23 cellular contexts compared by ENCODE assay signal in genomic region chr6:52190409-52190808, GRCh38. TPM values are rescaled to one million over a fixed set of nuclear protein-coding genes. Genes with fewer than 3 reads are reported as not detected.
"Had no signal": no experiment of that assay in that cellular context is flagged by ENCODE, and none has a peak within 500 bp of the region (broad histone marks: within the 10 kb centered on the region; RNA-seq: fewer than 3 reads in every experiment).

No MANE protein-coding gene starts in this region.

- H3K27ac Mint-ChIP-seq: activated CD8-positive, alpha-beta memory T cell treated with anti-CD3 and anti-CD28 coated beads, Interleukin-2, amount 10 ng/mL, durations not matched to agents 7 days and 5 days; activated naive CD4-positive, alpha-beta T cell treated with anti-CD3 and anti-CD28 coated beads, Interleukin-2, amount 50 U/mL, for 72 hours; activated T-cell treated with anti-CD3 and anti-CD28 coated beads, Interleukin-2, amount 50 U/mL, for 24 hours; mesothelial cell of epicardium; nephron progenitor cell; stimulated activated naive CD8-positive, alpha-beta T cell treated with anti-CD3 and anti-CD28 coated beads, Interleukin-15, Interleukin-2, amounts not matched to agents 100 ng/mL and 50 ng/mL, for 24 hours had no signal

- H3K9me3 ChIP-seq: gastrocnemius medialis, heart left ventricle, lower lobe of right lung, prostate gland, suprapubic skin had no signal

- H3K9me3 Mint-ChIP-seq: activated naive CD4-positive, alpha-beta T cell treated with anti-CD3 and anti-CD28 coated beads, Interleukin-2, amount 50 U/mL, for 72 hours; activated T-cell treated with anti-CD3 and anti-CD28 coated beads, Interleukin-2, amount 50 U/mL, for 24 hours had no signal

- H3K36me3 Mint-ChIP-seq: activated CD8-positive, alpha-beta memory T cell treated with anti-CD3 and anti-CD28 coated beads, Interleukin-2, amount 10 ng/mL, durations not matched to agents 7 days and 5 days; mesothelial cell of epicardium had no signal

- H3K4me3 ChIP-seq: cardiac muscle cell, dorsolateral prefrontal cortex, gastrocnemius medialis, heart left ventricle, lower lobe of right lung, prostate gland, suprapubic skin had no signal

- ATAC-seq: activated CD4-positive, CD25-positive, alpha-beta regulatory T cell treated with anti-CD3 and anti-CD28 coated beads, Interleukin-2, amount 50 U/mL, for 24 hours; activated CD8-positive, alpha-beta memory T cell treated with anti-CD3 and anti-CD28 coated beads, Interleukin-2, amount 10 ng/mL, durations not matched to agents 7 days and 5 days; activated naive CD4-positive, alpha-beta T cell treated with anti-CD3 and anti-CD28 coated beads, Interleukin-2, amount 50 U/mL, for 72 hours; gastrocnemius medialis; heart left ventricle; left colon; lower lobe of right lung; right cardiac atrium had no signal

- DNase-seq: activated CD4-positive, alpha-beta T cell treated with anti-CD3 and anti-CD28 coated beads, Interleukin-2, amount 50 U/mL, for 4 hours; activated CD8-positive, alpha-beta memory T cell treated with anti-CD3 and anti-CD28 coated beads, Interleukin-2, amount 10 ng/mL, durations not matched to agents 7 days and 5 days; activated effector memory CD4-positive, alpha-beta T cell treated with Interleukin-2 at 50 U/mL for 16 hours; activated T-cell treated with anti-CD3 and anti-CD28 coated beads, Interleukin-2, amount 50 U/mL, for 24 hours; dorsolateral prefrontal cortex; erythroblast; gastrocnemius medialis; heart left ventricle; left colon; lower lobe of right lung; nephron progenitor cell; occipital lobe; right cardiac atrium; small intestine; stimulated activated CD4-positive, alpha-beta T cell treated with anti-CD3 and anti-CD28 coated beads, Interleukin-4, amount 100 ng/mL, for 24 hours; T-helper 9 cell had no signal

- H3K4me1 ChIP-seq: gastrocnemius medialis, heart left ventricle, lower lobe of right lung, prostate gland, suprapubic skin had no signal

- H3K4me3 Mint-ChIP-seq: activated CD8-positive, alpha-beta memory T cell treated with anti-CD3 and anti-CD28 coated beads, Interleukin-2, amount 10 ng/mL, durations not matched to agents 7 days and 5 days; activated T-cell treated with anti-CD3 and anti-CD28 coated beads, Interleukin-2, amount 50 U/mL, for 24 hours; mesothelial cell of epicardium; nephron progenitor cell; stimulated activated naive CD8-positive, alpha-beta T cell treated with anti-CD3 and anti-CD28 coated beads, Interleukin-15, Interleukin-2, amounts not matched to agents 100 ng/mL and 50 ng/mL, for 24 hours had no signal

- H3K4me1 Mint-ChIP-seq: activated CD8-positive, alpha-beta memory T cell treated with anti-CD3 and anti-CD28 coated beads, Interleukin-2, amount 10 ng/mL, durations not matched to agents 7 days and 5 days; mesothelial cell of epicardium; nephron progenitor cell had no signal

- FAIRE-seq: small intestine had no signal

- H3K27ac ChIP-seq: cardiac muscle cell, dorsolateral prefrontal cortex, gastrocnemius medialis, heart left ventricle, lower lobe of right lung, prostate gland, suprapubic skin had no signal

- H3K27me3 ChIP-seq: gastrocnemius medialis, heart left ventricle, suprapubic skin had no signal

- H3K36me3 ChIP-seq: cardiac muscle cell, gastrocnemius medialis, heart left ventricle, lower lobe of right lung, prostate gland, suprapubic skin had no signal

RNA-seq across cellular contexts. Expression of gene IL17A, which starts 4.2 kb away (rescaled TPM):
- total RNA-seq: activated CD8-positive, alpha-beta memory T cell treated with anti-CD3 and anti-CD28 coated beads, Interleukin-2, amount 10 ng/mL, durations not matched to agents 7 days and 5 days; cardiac muscle cell; dorsolateral prefrontal cortex; gastrocnemius medialis; heart left ventricle; left colon; lower lobe of right lung; mesothelial cell of epicardium; occipital lobe; prostate gland; right cardiac atrium; suprapubic skin had no signal
- polyA plus RNA-seq: cardiac muscle cell, heart left ventricle, right cardiac atrium had no signal

RNA-seq across cellular contexts. Expression of gene IL17F, which starts 53.9 kb away (rescaled TPM):
- total RNA-seq: activated CD8-positive, alpha-beta memory T cell treated with anti-CD3 and anti-CD28 coated beads, Interleukin-2, amount 10 ng/mL, durations not matched to agents 7 days and 5 days; cardiac muscle cell; gastrocnemius medialis; heart left ventricle; left colon; lower lobe of right lung; mesothelial cell of epicardium; occipital lobe; prostate gland; right cardiac atrium; suprapubic skin had no signal
- polyA plus RNA-seq: cardiac muscle cell, heart left ventricle, right cardiac atrium, small intestine had no signal
